8 cellular contexts compared by ENCODE assay signal in genomic region chr10:123007558-123008378, GRCh38. TPM values are rescaled to one million over a fixed set of nuclear protein-coding genes. Genes with fewer than 3 reads are reported as not detected.
A peak's percentile ranks its signal among the peaks of the same experiment; 100 is the strongest.
DNase-seq lines count a peak whose midpoint lies in the region; ATAC-seq and TF ChIP-seq lines count a peak whose summit lies in the region.

No MANE protein-coding gene starts in this region.

- H3K27me3 ChIP-seq in brain microvascular endothelial cell (replicated peaks) (no peaks in the 10 kb centered on the region), spleen (replicated peaks in 1 of 7) (no peaks in the 10 kb centered on the region)

- H3K36me3 ChIP-seq in brain microvascular endothelial cell (replicated peaks) (no peaks in the 10 kb centered on the region), spleen (peaks cover 0 to 21% (median 0%) of the 10 kb centered on the region in 6 donors)

- H3K4me3 Mint-ChIP-seq in immature natural killer cell = peak overlapping the region; percentile 93 to 99 (median 98)

- H3K9me3 Mint-ChIP-seq in immature natural killer cell = no peaks in the 10 kb centered on the region

- peaks cover 49 to 68% of the 10 kb centered on the region in 2 donors for H3K4me1 Mint-ChIP-seq in immature natural killer cell

- intact Hi-C loops in spleen (cut with DNase I; ENCODE audit: low total_unique reads) = no loop called here

- in situ Hi-C loops in brain microvascular endothelial cell (cut with HindIII; ENCODE audit: low pct_ligation_motif_present, low sequenced_read_pairs) = no loop called here

- H3K27ac ChIP-seq in brain microvascular endothelial cell = peak overlapping the region; percentile 80
- H3K27ac ChIP-seq in spleen = peak overlapping the region; percentile 91 to 98 (median 94)

- peak overlapping the region; percentile 95 to 100 (median 98) for H3K27ac Mint-ChIP-seq in immature natural killer cell

- ATAC-seq in GM21423 (IDR thresholded peaks at IDR 0.05; ENCODE audit: unreplicated experiment) = peak; percentile 37

- H3K4me1 ChIP-seq in spleen = peaks cover 13 to 67% (median 57%) of the 10 kb centered on the region in 6 donors

- TF ChIP-seq POLR2A in spleen (IDR thresholded peaks at IDR 0.05) = no peak

- H3K4me3 ChIP-seq in Jurkat, Clone E6-1 (ENCODE audit: low read length) = peak overlapping the region; percentile 84
- H3K4me3 ChIP-seq in brain microvascular endothelial cell (ENCODE audit: low read depth, low read length) = peak overlapping the region; percentile 95
- peak overlapping the region; percentile 73 to 99 (median 96) for H3K4me3 ChIP-seq in spleen

- 4 to 7% (median 5%) methylated on average over 26 to 34 of the region's 34 CpGs for WGBS in spleen, 5 donors

- H3K9me3 ChIP-seq in spleen = no peaks in the 10 kb centered on the region

- no peak for TF ChIP-seq CTCF in brain microvascular endothelial cell (IDR thresholded peaks at IDR 0.05; ENCODE audit: low read depth, low read length, missing control alignments)
- no peak for TF ChIP-seq CTCF in spleen (IDR thresholded peaks at IDR 0.05 in 8 of 11, conservative IDR thresholded peaks at IDR 0.05 in 3 of 11)

- H3K27me3 Mint-ChIP-seq in immature natural killer cell (ENCODE audit: low read depth in 3 of 3) = peaks cover 4 to 6% (median 6%) of the 10 kb centered on the region in 3 donors

- peaks cover 3 to 6% (median 3%) of the 10 kb centered on the region in 3 donors for H3K36me3 Mint-ChIP-seq in immature natural killer cell

- DNase-seq in COLO829 (ENCODE audit: low spot score) (peak; percentile 28), T-helper 1 cell (peak in 4 of 5 donors; percentile 25 to 54 (median 40)), brain microvascular endothelial cell (peak; percentile 62), immature natural killer cell (peak; percentile 47 to 49 (median 48)), spleen (peak; percentile 72), NCI-H2081 treated with DMSO at 0.1 percent for 48 hours (lab: John Stamatoyannopoulos, UW) (no peak)
- peak; percentile 47 for DNase-seq in Jurkat, Clone E6-1 (ENCODE audit: low read depth, low spot score)

RNA-seq across cellular contexts. Expression of gene IKZF5, which starts 0.8 kb away (rescaled TPM):
- polyA plus RNA-seq in Jurkat, Clone E6-1 (2012; ENCODE audit: insufficient read depth, insufficient read length) = 9.7 TPM
- polyA plus RNA-seq in immature natural killer cell (10 to 100 TPM in 2 of 3 donors, 1 to 10 TPM in 1; 5.3 to 16.0 (median 12.2) TPM), spleen (10 to 100 TPM in 2 of 3 donors, 1 to 10 TPM in 1; 8.9 to 11.7 (median 10.1) TPM)
- 10 to 100 TPM; 13.9 to 26.7 (median 19.8) TPM for total RNA-seq in spleen

RNA-seq across cellular contexts. Expression of gene ACADSB, which starts 1.0 kb away (rescaled TPM):
- 16.0 TPM for polyA plus RNA-seq in Jurkat, Clone E6-1 (2012; ENCODE audit: insufficient read depth, insufficient read length)
- polyA plus RNA-seq in immature natural killer cell (10 to 100 TPM; 22.7 to 41.7 (median 30.1) TPM), spleen (1 to 10 TPM; 5.1 to 6.3 (median 5.9) TPM)
- 10 to 100 TPM; 11.8 to 23.9 (median 15.5) TPM for total RNA-seq in spleen

RNA-seq across cellular contexts. Expression of gene PSTK, which starts 27.6 kb away (rescaled TPM):
- polyA plus RNA-seq in Jurkat, Clone E6-1 (2012; ENCODE audit: insufficient read depth, insufficient read length) = 15.4 TPM
- polyA plus RNA-seq in immature natural killer cell (10 to 100 TPM in 1 of 3 donors, 1 to 10 TPM in 2; 8.4 to 15.4 (median 9.5) TPM), spleen (1 to 10 TPM; 3.0 to 3.5 (median 3.3) TPM)
- 1 to 10 TPM; 1.2 to 4.9 (median 2.4) TPM for total RNA-seq in spleen

RNA-seq across cellular contexts. Expression of gene C10orf88, which starts 53.7 kb away (rescaled TPM):
- polyA plus RNA-seq in Jurkat, Clone E6-1 (2012; ENCODE audit: insufficient read depth, insufficient read length) = 15.5 TPM
- polyA plus RNA-seq in immature natural killer cell = 1 to 10 TPM; 4.3 to 8.2 (median 5.9) TPM
- 10 to 100 TPM in 1 of 7 donors, 1 to 10 TPM in 6; 6.6 to 10.2 (median 8.8) TPM for total RNA-seq in spleen
- 1 to 10 TPM; 4.7 to 6.4 (median 6.3) TPM for polyA plus RNA-seq in spleen
